In genomic region chr3:58306662-58307286, GRCh38 we compare ENCODE assay signal across 7 cellular contexts. TPM values are rescaled to one million over a fixed set of nuclear protein-coding genes. Genes with fewer than 3 reads are reported as not detected.
DNase-seq lines count a peak whose midpoint lies in the region; ATAC-seq, FAIRE-seq and TF ChIP-seq lines count a peak whose summit lies in the region.

No MANE protein-coding gene starts in this region.

- H3K9me3 ChIP-seq in SU-DHL-6 (ENCODE audit: insufficient read depth, low read length) = no peaks in the 10 kb centered on the region

- peaks cover 17% of the 10 kb centered on the region for H3K36me3 Mint-ChIP-seq in stimulated activated memory B cell treated with anti-CD40 and anti-IgM and Interleukin-4, amounts not matched to agents 10 μg/mL and 1 μg/mL and 100 μg/mL, for 72 hours

- TF ChIP-seq CTCF in SU-DHL-6 (IDR thresholded peaks at IDR 0.05; ENCODE audit: insufficient read depth, low read length, poor library complexity, severe bottlenecking) = no peak

- no peaks in the 10 kb centered on the region for H3K9me2 ChIP-seq in SU-DHL-6 (replicated peaks; ENCODE audit: insufficient read depth, low read length)

- H3F3A ChIP-seq in SU-DHL-6 (ENCODE audit: insufficient read depth) = no peaks in the 10 kb centered on the region

- H3K79me2 ChIP-seq in SU-DHL-6 (ENCODE audit: insufficient read depth, low read length) = peaks cover 44% of the 10 kb centered on the region

- H3K36me3 ChIP-seq in SU-DHL-6 (ENCODE audit: low read length) = 0 out of 2 replicates have a peak, but pooled peaks cover 6% of the 10 kb centered on the region

- no peaks in the 10 kb centered on the region for H3K9me3 Mint-ChIP-seq in stimulated activated memory B cell treated with anti-CD40 and anti-IgM and Interleukin-4, amounts not matched to agents 10 μg/mL and 1 μg/mL and 100 μg/mL, for 72 hours

- H3K27me3 Mint-ChIP-seq in stimulated activated memory B cell treated with anti-CD40 and anti-IgM and Interleukin-4, amounts not matched to agents 10 μg/mL and 1 μg/mL and 100 μg/mL, for 72 hours = no peaks in the 10 kb centered on the region

- peak overlapping the region; percentile 74 for H3K4me2 ChIP-seq in SU-DHL-6 (ENCODE audit: low read depth, low read length, poor library complexity, severe bottlenecking)

- peak overlapping the region; percentile 83 for H3K9ac ChIP-seq in SU-DHL-6 (ENCODE audit: low read length)

- H3K27ac Mint-ChIP-seq in stimulated activated memory B cell treated with anti-CD40 and anti-IgM and Interleukin-4, amounts not matched to agents 10 μg/mL and 1 μg/mL and 100 μg/mL, for 72 hours = peak overlapping the region; percentile 98

- peak; percentile 31 for DNase-seq in GM12892 (ENCODE audit: insufficient read length)
- peak in 18 of 61 donors; percentile 4 to 67 (median 48) for DNase-seq in caudate nucleus (lab: John Stamatoyannopoulos, UW)
- DNase-seq in left colon = peak; percentile 52 to 65
- no peak for DNase-seq in mesenteric fat pad (ENCODE audit: low spot score)

- H3K27ac ChIP-seq in SU-DHL-6 (ENCODE audit: low read depth, low read length) (peak overlapping the region; percentile 84), caudate nucleus (ENCODE audit: low read depth, low read length) (peak overlapping the region; percentile 100)

- peak; percentile 67 for FAIRE-seq in GM12892 (lab: Jason Lieb, UNC)

- H3K27me3 ChIP-seq in SU-DHL-6 (ENCODE audit: low read length) = no peaks in the 10 kb centered on the region

- TF ChIP-seq POLR2A in GM12892 (IDR thresholded peaks at IDR 0.05; ENCODE audit: low read depth, low read length) = no peak

- H4K20me1 ChIP-seq in SU-DHL-6 (ENCODE audit: low read depth, low read length) = peaks cover 10% of the 10 kb centered on the region; the same call in 1 of the 2 replicates

- peak overlapping the region; percentile 97 for H3K4me3 Mint-ChIP-seq in stimulated activated memory B cell treated with anti-CD40 and anti-IgM and Interleukin-4, amounts not matched to agents 10 μg/mL and 1 μg/mL and 100 μg/mL, for 72 hours

- H3K4me1 Mint-ChIP-seq in stimulated activated memory B cell treated with anti-CD40 and anti-IgM and Interleukin-4, amounts not matched to agents 10 μg/mL and 1 μg/mL and 100 μg/mL, for 72 hours = peaks cover 35% of the 10 kb centered on the region

- intact Hi-C loops in left colon (cut with DNase I, micrococcal nuclease) = no loop called here

- H3K4me3 ChIP-seq in SU-DHL-6 (ENCODE audit: insufficient read depth, low read length, poor library complexity, severe bottlenecking) = peak overlapping the region; percentile 93

- ATAC-seq in HG02973 (IDR thresholded peaks at IDR 0.05; ENCODE audit: unreplicated experiment) = peak; percentile 26
- ATAC-seq in left colon = peak; percentile 69
- peak; percentile 55 for ATAC-seq in stimulated activated memory B cell treated with anti-CD40 and anti-IgM and Interleukin-4, amounts not matched to agents 10 μg/mL and 1 μg/mL and 100 μg/mL, for 72 hours

- H2AFZ ChIP-seq in SU-DHL-6 (ENCODE audit: low read depth, low read length, severe bottlenecking) = no peak overlapping the region

RNA-seq across cellular contexts. Expression of gene HTD2, which starts 0.5 kb away (rescaled TPM):
- polyA plus RNA-seq in GM12892 (2012; ENCODE audit: missing spikeins) = 6.5 TPM
- 10 to 100 TPM in 1 of 2 donors, 1 to 10 TPM in 1; 8.2 to 13.0 TPM for total RNA-seq in left colon
- total RNA-seq in mesenteric fat pad = 7.6 TPM

RNA-seq across cellular contexts. Expression of gene RPP14, which starts 0.7 kb away (rescaled TPM):
- polyA plus RNA-seq in GM12892 (2012; ENCODE audit: missing spikeins) = 7.8 TPM
- total RNA-seq in left colon (10 to 100 TPM; 19.9 to 21.3 TPM), mesenteric fat pad (16.1 TPM)

RNA-seq across cellular contexts. Expression of gene PXK, which starts 25.9 kb away (rescaled TPM):
- 15.3 TPM for polyA plus RNA-seq in GM12892 (2012; ENCODE audit: missing spikeins)
- total RNA-seq in left colon (10 to 100 TPM; 10.2 to 12.6 TPM), mesenteric fat pad (32.2 TPM)
